Comparison of ENCODE assay signal across 28 cellular contexts in the genomic region with DNA sequence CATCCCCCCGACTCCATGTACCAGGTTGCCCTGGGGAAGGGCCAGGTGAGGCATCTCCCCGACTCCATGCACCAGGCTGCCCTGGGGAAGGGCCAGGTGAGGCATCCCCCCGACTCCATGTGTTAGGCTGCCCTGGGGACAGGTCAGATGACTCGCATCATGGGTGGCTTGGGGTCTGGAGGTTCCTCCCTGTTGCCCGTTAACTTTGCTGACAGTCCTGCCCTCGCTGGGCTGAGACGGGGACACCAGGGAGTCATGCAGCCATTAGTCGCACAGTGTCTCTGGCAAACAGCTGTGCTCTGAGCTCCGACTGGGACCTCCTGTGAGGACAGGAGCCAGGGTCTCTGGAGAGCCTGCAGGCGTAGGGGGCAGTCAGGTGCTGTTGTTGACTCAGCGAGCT.
"Had no signal": no experiment of that assay in that cellular context is flagged by ENCODE, and none has a peak within 500 bp of the region (broad histone marks: within the 10 kb centered on the region; RNA-seq: fewer than 3 reads in every experiment).

No MANE protein-coding gene starts in this region.

- H3K27ac ChIP-seq: heart right ventricle, hepatocyte, left lung, lower lobe of right lung, neutrophil, right atrium auricular region, right lobe of liver, spleen, suprapubic skin, thoracic aorta, tibial artery, uterus had no signal

- H3K79me2 ChIP-seq: hepatocyte had no signal

- H3K4me1 Mint-ChIP-seq: nephron had no signal

- H3K9me3 Mint-ChIP-seq: stimulated activated effector memory CD8-positive, alpha-beta T cell treated with anti-CD3 and anti-CD28 coated beads, Interleukin-12 subunit alpha, Interleukin-12 subunit beta, amount 100 ng/mL, for 72 hours; stimulated activated naive CD8-positive, alpha-beta T cell treated with anti-CD3 and anti-CD28 coated beads, Interleukin-15, Interleukin-2, amounts not matched to agents 100 ng/mL and 50 ng/mL, for 24 hours had no signal

- H3K27ac Mint-ChIP-seq: nephron; stimulated activated naive CD8-positive, alpha-beta T cell treated with anti-CD3 and anti-CD28 coated beads, Interleukin-15, Interleukin-2, amounts not matched to agents 100 ng/mL and 50 ng/mL, for 24 hours had no signal

- H3K27me3 Mint-ChIP-seq: naive thymus-derived CD8-positive, alpha-beta T cell; progenitor cell of endocrine pancreas; stimulated activated naive CD8-positive, alpha-beta T cell treated with anti-CD3 and anti-CD28 coated beads, Interleukin-15, Interleukin-2, amounts not matched to agents 100 ng/mL and 50 ng/mL, for 24 hours had no signal

- H3K4me1 ChIP-seq: left lung, lower lobe of right lung, right atrium auricular region, right lobe of liver, spleen, suprapubic skin, tibial artery, uterus had no signal

- H3K36me3 ChIP-seq: lower lobe of right lung, ovary, right atrium auricular region, right lobe of liver, suprapubic skin, thoracic aorta, tibial artery, uterus had no signal

- H2AFZ ChIP-seq: hepatocyte had no signal

- FAIRE-seq: kidney, small intestine had no signal

- H3K9me3 ChIP-seq: lower lobe of right lung, neutrophil, ovary, right atrium auricular region, right lobe of liver, thoracic aorta, tibial artery, uterus had no signal

- H3K4me3 Mint-ChIP-seq: nephron; neural crest cell; stimulated activated effector memory CD8-positive, alpha-beta T cell treated with anti-CD3 and anti-CD28 coated beads, Interleukin-12 subunit alpha, Interleukin-12 subunit beta, amount 100 ng/mL, for 72 hours; stimulated activated naive CD8-positive, alpha-beta T cell treated with anti-CD3 and anti-CD28 coated beads, Interleukin-15, Interleukin-2, amounts not matched to agents 100 ng/mL and 50 ng/mL, for 24 hours had no signal

- DNase-seq: heart right ventricle; kidney; left colon; left lung; lower lobe of right lung; mammary epithelial cell; mesenchymal stem cell; naive thymus-derived CD8-positive, alpha-beta T cell; occipital lobe; right lobe of liver; small intestine; spleen; stimulated activated CD4-positive, alpha-beta T cell treated with anti-CD3 and anti-CD28 coated beads, Interleukin-4, amount 100 ng/mL, for 24 hours; stimulated activated naive CD4-positive, alpha-beta T cell; tibial artery; trophoblast cell; uterus had no signal

- H3K4me2 ChIP-seq: hepatocyte had no signal

- H3K4me3 ChIP-seq: heart right ventricle, hepatocyte, left lung, lower lobe of right lung, ovary, right atrium auricular region, right lobe of liver, spleen, suprapubic skin, thoracic aorta, tibial artery, uterus had no signal

- H3K27me3 ChIP-seq: heart right ventricle, hepatocyte, left lung, neutrophil, ovary, right atrium auricular region, right lobe of liver, spleen, suprapubic skin, tibial artery, uterus had no signal

- ATAC-seq: left colon; left lung; lower lobe of right lung; naive thymus-derived CD8-positive, alpha-beta T cell; right lobe of liver; stimulated activated effector memory CD8-positive, alpha-beta T cell treated with anti-CD3 and anti-CD28 coated beads, Interleukin-12 subunit alpha, Interleukin-12 subunit beta, amount 100 ng/mL, for 72 hours had no signal
